8 cellular contexts compared by ENCODE assay signal in genomic region chr9:16869961-16870605, GRCh38. TPM values are rescaled to one million over a fixed set of nuclear protein-coding genes. Genes with fewer than 3 reads are reported as not detected.
DNase-seq lines count a peak whose midpoint lies in the region; ATAC-seq, FAIRE-seq and TF ChIP-seq lines count a peak whose summit lies in the region.

No MANE protein-coding gene starts in this region.

- H3K4me1 ChIP-seq in keratinocyte (ENCODE audit: control insufficient read depth, extremely low read depth, insufficient read depth, low read length): peaks cover 18% of the 10 kb centered on the region

- no peaks in the 10 kb centered on the region for H3K36me3 ChIP-seq in keratinocyte (ENCODE audit: control insufficient read depth in 2 of 2, extremely low read depth in 1 of 2, insufficient read depth in 2 of 2, low read length in 2 of 2)

- H3K4me1 Mint-ChIP-seq in stimulated activated memory B cell treated with anti-CD40 and anti-IgM and Interleukin-4, amounts not matched to agents 10 μg/mL and 1 μg/mL and 100 μg/mL, for 72 hours: no peaks in the 10 kb centered on the region

- H3K9me3 Mint-ChIP-seq in stimulated activated memory B cell treated with anti-CD40 and anti-IgM and Interleukin-4, amounts not matched to agents 10 μg/mL and 1 μg/mL and 100 μg/mL, for 72 hours: no peaks in the 10 kb centered on the region

- no peak overlapping the region for H3K4me3 Mint-ChIP-seq in stimulated activated memory B cell treated with anti-CD40 and anti-IgM and Interleukin-4, amounts not matched to agents 10 μg/mL and 1 μg/mL and 100 μg/mL, for 72 hours

- no peaks in the 10 kb centered on the region for H3K9me1 ChIP-seq in keratinocyte (ENCODE audit: control insufficient read depth, extremely low read depth, insufficient read depth, low read length)

- dilution Hi-C loops in keratinocyte (cut with MboI; ENCODE audit: extremely low pct_ligation_motif_present, low sequenced_read_pairs): no loop called here

- DNase-seq in HCEC 1CT (peak; percentile 10), astrocyte of the spinal cord (ENCODE audit: low read depth, low spot score) (peak; percentile 7), keratinocyte (ENCODE audit: low read depth, low spot score) (no peak), GM10248 (ENCODE audit: extremely low spot score) (no peak)
- no peak for DNase-seq in activated CD4-positive, alpha-beta T cell treated with anti-CD3 and anti-CD28 coated beads for 1 hour

- H2AFZ ChIP-seq in keratinocyte (ENCODE audit: control insufficient read depth, low read length): peak overlapping the region; percentile 77

- no peaks in the 10 kb centered on the region for H3K27me3 ChIP-seq in keratinocyte (ENCODE audit: control insufficient read depth, extremely low read depth, insufficient read depth, low read length)

- in situ Hi-C loops in astrocyte of the spinal cord (cut with HindIII; ENCODE audit: low sequenced_read_pairs): no loop called here

- ATAC-seq in stimulated activated memory B cell treated with anti-CD40 and anti-IgM and Interleukin-4, amounts not matched to agents 10 μg/mL and 1 μg/mL and 100 μg/mL, for 72 hours: peak; percentile 55
- ATAC-seq in HG02610 (IDR thresholded peaks at IDR 0.05; ENCODE audit: unreplicated experiment) (no peak), GM21381 (IDR thresholded peaks at IDR 0.05; ENCODE audit: unreplicated experiment) (no peak)

- no peaks in the 10 kb centered on the region for H3K79me2 ChIP-seq in keratinocyte (ENCODE audit: control insufficient read depth, insufficient read depth, low read length)

- no peak overlapping the region for H3K27ac ChIP-seq in keratinocyte (ENCODE audit: control insufficient read depth, insufficient read depth, low read length)

- H4K20me1 ChIP-seq in keratinocyte (ENCODE audit: control insufficient read depth, extremely low read depth, insufficient read depth, low read length): no peaks in the 10 kb centered on the region

- H3K36me3 Mint-ChIP-seq in stimulated activated memory B cell treated with anti-CD40 and anti-IgM and Interleukin-4, amounts not matched to agents 10 μg/mL and 1 μg/mL and 100 μg/mL, for 72 hours: no peaks in the 10 kb centered on the region

- H3K4me3 ChIP-seq in astrocyte of the spinal cord (ENCODE audit: low read depth, low read length) (peak overlapping the region; percentile 54), keratinocyte (ENCODE audit: control insufficient read depth in 2 of 3, extremely low read depth in 1 of 3, insufficient read depth in 2 of 3, low read depth in 1 of 3, low read length in 3 of 3) (peak overlapping the region; percentile 44 to 70 (median 55))

- H3K4me2 ChIP-seq in keratinocyte (ENCODE audit: control insufficient read depth, extremely low read depth, insufficient read depth, low read depth, low read length): peak overlapping the region; percentile 87

- peaks cover 39% of the 10 kb centered on the region for H3K27me3 Mint-ChIP-seq in stimulated activated memory B cell treated with anti-CD40 and anti-IgM and Interleukin-4, amounts not matched to agents 10 μg/mL and 1 μg/mL and 100 μg/mL, for 72 hours

- no peaks in the 10 kb centered on the region for H3K9me3 ChIP-seq in keratinocyte (ENCODE audit: control insufficient read depth, low read depth, low read length)

- CTCF ChIA-PET in GM10248 (lab: Yijun Ruan, JAX): no interaction called here

- FAIRE-seq in keratinocyte (lab: Jason Lieb, UNC): no peak

- H3K9ac ChIP-seq in keratinocyte (ENCODE audit: control insufficient read depth, extremely low read depth, insufficient read depth, low read length): peak overlapping the region; percentile 62

- no peak overlapping the region for H3K27ac Mint-ChIP-seq in stimulated activated memory B cell treated with anti-CD40 and anti-IgM and Interleukin-4, amounts not matched to agents 10 μg/mL and 1 μg/mL and 100 μg/mL, for 72 hours

- TF ChIP-seq CTCF in astrocyte of the spinal cord (IDR thresholded peaks at IDR 0.05; ENCODE audit: low read depth, low read length) (no peak), keratinocyte (optimal IDR thresholded peaks at IDR 0.05 in 1 of 3, IDR thresholded peaks at IDR 0.05 in 1 of 3, conservative IDR thresholded peaks at IDR 0.05 in 1 of 3; ENCODE audit: extremely low read depth in 1 of 3, insufficient read depth in 2 of 3, low read length in 3 of 3) (no peak), GM10248 (IDR thresholded peaks at IDR 0.05; ENCODE audit: control extremely low read depth, extremely low read depth, low read depth, missing control alignments) (no peak)

- POLR2A ChIA-PET in GM10248 (lab: Yijun Ruan, JAX): no interaction called here

RNA-seq across cellular contexts. Expression of gene BNC2, which starts 0.4 kb away (rescaled TPM):
- 1.1 to 2.2 TPM (median 1.1 TPM) in 3 replicates for polyA plus RNA-seq in keratinocyte
- 1.4 TPM for polyA plus RNA-seq in keratinocyte (2011; ENCODE audit: low read depth)
- 0.44 and 0.68 TPM in 2 replicates for polyA plus RNA-seq in keratinocyte (2011; cell fraction: cytosol; rRNA removed)
- 1.3 and 1.9 TPM in 2 replicates for polyA plus RNA-seq in keratinocyte (2011; cell fraction: nucleus; rRNA removed)
- 0.21 and 0.88 TPM in 2 replicates for polyA plus RNA-seq in keratinocyte (2012; ENCODE audit: low replicate concordance)
- 3.0 to 6.3 TPM (median 4.7 TPM) in 3 replicates for polyA minus RNA-seq in keratinocyte
- 0.96 TPM for polyA minus RNA-seq in keratinocyte (2011; cell fraction: cytosol; rRNA and poly(A)+ RNA removed)
- polyA minus RNA-seq in keratinocyte (2011; cell fraction: nucleus; rRNA and poly(A)+ RNA removed): 1.6 and 5.6 TPM in 2 replicates

Comparison
In these comparisons a context has a peak if more than half of its experiments do, and no peak if none do; other contexts are left out.
1. DNase-seq: peak in HCEC 1CT (single experiment) and astrocyte of the spinal cord (single experiment); none in keratinocyte (single experiment), GM10248 (single experiment) and activated CD4-positive, alpha-beta T cell treated with anti-CD3 and anti-CD28 coated beads for 1 hour (single experiment).